In genomic region chr19:17975032-17975431, GRCh38 we compare ENCODE assay signal across 22 cellular contexts. TPM values are rescaled to one million over a fixed set of nuclear protein-coding genes. Genes with fewer than 3 reads are reported as not detected.
DNase-seq lines count a peak whose midpoint lies in the region; ATAC-seq and TF ChIP-seq lines count a peak whose summit lies in the region.
"Had no signal": no experiment of that assay in that cellular context is flagged by ENCODE, and none has a peak within 500 bp of the region (broad histone marks: within the 10 kb centered on the region; RNA-seq: fewer than 3 reads in every experiment).

No MANE protein-coding gene starts in this region.

- CTCF ChIA-PET in GM10248 (lab: Yijun Ruan, JAX): interaction anchor here (1.0 to 2.5 kb wide), 3 partner anchors 10 to 36 kb away, joined by 3 to 7 read pairs (median 4); no protein-coding TSS in a partner anchor

- H3K27me3 Mint-ChIP-seq in activated naive CD8-positive, alpha-beta T cell treated with anti-CD3 and anti-CD28 coated beads, Interleukin-2, amount 50 U/mL, for 24 hours: peaks cover 9% of the 10 kb centered on the region
- H3K27me3 Mint-ChIP-seq in activated naive CD8-positive, alpha-beta T cell treated with anti-CD3 and anti-CD28 coated beads for 36 hours: peaks cover 14% of the 10 kb centered on the region
- H3K27me3 Mint-ChIP-seq in endothelial cell (ENCODE audit: unreplicated experiment): peaks cover 4% of the 10 kb centered on the region
- H3K27me3 Mint-ChIP-seq: B cell had no signal

- no peak overlapping the region for H2AFZ ChIP-seq in osteoblast (ENCODE audit: low read length)
- H2AFZ ChIP-seq: GM23248 had no signal

- TF ChIP-seq CTCF in endothelial cell (IDR thresholded peaks at IDR 0.05; ENCODE audit: unreplicated experiment): no peak
- TF ChIP-seq CTCF in osteoblast (IDR thresholded peaks at IDR 0.05; ENCODE audit: extremely low read depth, low read depth, low read length): no peak
- no peak for TF ChIP-seq CTCF in GM10248 (IDR thresholded peaks at IDR 0.05; ENCODE audit: control extremely low read depth, extremely low read depth, low read depth, missing control alignments)

- H3K27me3 ChIP-seq in osteoblast (ENCODE audit: insufficient read depth, low read length): peaks cover 6% of the 10 kb centered on the region
- H3K27me3 ChIP-seq: BLaER1 had no signal

- H4K20me1 ChIP-seq in osteoblast (ENCODE audit: insufficient read depth, low read length): no peaks in the 10 kb centered on the region
- H4K20me1 ChIP-seq: BLaER1 had no signal

- POLR2A ChIA-PET in GM10248 (lab: Yijun Ruan, JAX): interaction anchor here (0.5 kb wide), 1 partner anchor 84 kb away, joined by 5 read pairs; no protein-coding TSS in a partner anchor

- peak overlapping the region; percentile 23 for H3K27ac Mint-ChIP-seq in activated naive CD8-positive, alpha-beta T cell treated with anti-CD3 and anti-CD28 coated beads, Interleukin-2, amount 50 U/mL, for 24 hours
- H3K27ac Mint-ChIP-seq in activated naive CD8-positive, alpha-beta T cell treated with anti-CD3 and anti-CD28 coated beads for 36 hours: no peak overlapping the region
- peak overlapping the region; percentile 20 for H3K27ac Mint-ChIP-seq in endothelial cell (ENCODE audit: unreplicated experiment)
- H3K27ac Mint-ChIP-seq: B cell; CD4-positive, CD25-positive, alpha-beta regulatory T cell; CD8-positive, alpha-beta T cell; HFFc6 had no signal

- H3K27ac ChIP-seq in osteoblast (ENCODE audit: low read depth, low read length): no peak overlapping the region
- H3K27ac ChIP-seq: 22Rv1, BLaER1, C4-2B, GM23248 had no signal

- DNase-seq in activated naive CD8-positive, alpha-beta T cell treated with anti-CD3 and anti-CD28 coated beads, Interleukin-2, amount 50 U/mL, for 24 hours: no peak
- DNase-seq in activated naive CD8-positive, alpha-beta T cell treated with anti-CD3 and anti-CD28 coated beads for 36 hours: no peak
- no peak for DNase-seq in endothelial cell (ENCODE audit: low spot score)
- peak; percentile 38 for DNase-seq in osteoblast (ENCODE audit: insufficient read length, low spot score, missing footprints)
- DNase-seq in GM10248 (ENCODE audit: extremely low spot score): no peak
- no peak for DNase-seq in DMS153 treated with DMSO at 0.1 percent for 48 hours (lab: John Stamatoyannopoulos, UW; ENCODE audit: unreplicated experiment)
- DNase-seq: Caco-2; CD4-positive, CD25-positive, alpha-beta regulatory T cell; CD8-positive, alpha-beta T cell; DMS 273 treated with DMSO at 0.1 percent for 48 hours; DMS53; DMS79 treated with DMSO at 0.1 percent for 48 hours; GF-D8; GM23248; H9; HFFc6 had no signal

- no peaks in the 10 kb centered on the region for H3K79me2 ChIP-seq in osteoblast (ENCODE audit: insufficient read depth, low read length)

- no peaks in the 10 kb centered on the region for H3K9me3 Mint-ChIP-seq in activated naive CD8-positive, alpha-beta T cell treated with anti-CD3 and anti-CD28 coated beads, Interleukin-2, amount 50 U/mL, for 24 hours
- no peaks in the 10 kb centered on the region for H3K9me3 Mint-ChIP-seq in activated naive CD8-positive, alpha-beta T cell treated with anti-CD3 and anti-CD28 coated beads for 36 hours
- H3K9me3 Mint-ChIP-seq in endothelial cell (ENCODE audit: unreplicated experiment): no peaks in the 10 kb centered on the region
- H3K9me3 Mint-ChIP-seq: CD8-positive, alpha-beta T cell; H9; HFFc6 had no signal

- H3K4me2 ChIP-seq in osteoblast (ENCODE audit: insufficient read depth, low read length): no peak overlapping the region
- H3K4me2 ChIP-seq: BLaER1 had no signal

- no peaks in the 10 kb centered on the region for H3K36me3 Mint-ChIP-seq in activated naive CD8-positive, alpha-beta T cell treated with anti-CD3 and anti-CD28 coated beads, Interleukin-2, amount 50 U/mL, for 24 hours (ENCODE audit: low read depth)
- no peaks in the 10 kb centered on the region for H3K36me3 Mint-ChIP-seq in activated naive CD8-positive, alpha-beta T cell treated with anti-CD3 and anti-CD28 coated beads for 36 hours
- H3K36me3 Mint-ChIP-seq in endothelial cell (ENCODE audit: low read depth, unreplicated experiment): peaks cover 10% of the 10 kb centered on the region
- H3K36me3 Mint-ChIP-seq: CD4-positive, CD25-positive, alpha-beta regulatory T cell; CD8-positive, alpha-beta T cell had no signal

- no peaks in the 10 kb centered on the region for H3K4me1 ChIP-seq in osteoblast (ENCODE audit: insufficient read depth, low read length)
- H3K4me1 ChIP-seq: Caco-2 had no signal

- ATAC-seq in activated naive CD8-positive, alpha-beta T cell treated with anti-CD3 and anti-CD28 coated beads, Interleukin-2, amount 50 U/mL, for 24 hours: no peak
- ATAC-seq in HG02763 (IDR thresholded peaks at IDR 0.05; ENCODE audit: unreplicated experiment): no peak
- ATAC-seq: CD8-positive, alpha-beta T cell; HCT116 had no signal

- no peak overlapping the region for H3K4me3 ChIP-seq in osteoblast (ENCODE audit: insufficient read depth, low read length)
- H3K4me3 ChIP-seq: BLaER1, GM23248 had no signal

- no peak overlapping the region for H3K4me3 Mint-ChIP-seq in activated naive CD8-positive, alpha-beta T cell treated with anti-CD3 and anti-CD28 coated beads, Interleukin-2, amount 50 U/mL, for 24 hours
- no peak overlapping the region for H3K4me3 Mint-ChIP-seq in activated naive CD8-positive, alpha-beta T cell treated with anti-CD3 and anti-CD28 coated beads for 36 hours
- peak overlapping the region; percentile 65 for H3K4me3 Mint-ChIP-seq in endothelial cell (ENCODE audit: unreplicated experiment)
- H3K4me3 Mint-ChIP-seq: B cell; CD4-positive, CD25-positive, alpha-beta regulatory T cell; CD8-positive, alpha-beta T cell; H9; HFFc6 had no signal

- H3K9me3 ChIP-seq in osteoblast (ENCODE audit: low read depth, low read length): no peaks in the 10 kb centered on the region
- H3K9me3 ChIP-seq: BLaER1, Caco-2 had no signal

- H3K4me1 Mint-ChIP-seq in activated naive CD8-positive, alpha-beta T cell treated with anti-CD3 and anti-CD28 coated beads, Interleukin-2, amount 50 U/mL, for 24 hours: peaks cover 3% of the 10 kb centered on the region
- H3K4me1 Mint-ChIP-seq in activated naive CD8-positive, alpha-beta T cell treated with anti-CD3 and anti-CD28 coated beads for 36 hours: no peaks in the 10 kb centered on the region
- no peaks in the 10 kb centered on the region for H3K4me1 Mint-ChIP-seq in endothelial cell (ENCODE audit: unreplicated experiment)
- H3K4me1 Mint-ChIP-seq: H9 had no signal

- no peaks in the 10 kb centered on the region for H3K36me3 ChIP-seq in osteoblast (ENCODE audit: insufficient read depth, low read length)
- H3K36me3 ChIP-seq: BLaER1 had no signal

RNA-seq across cellular contexts. Expression of gene KCNN1, which starts 8.1 kb away (rescaled TPM):
- under 1 TPM in 1 of 2 experiments, not detected in 1; 0.34 TPM for total RNA-seq in activated naive CD8-positive, alpha-beta T cell treated with anti-CD3 and anti-CD28 coated beads for 36 hours
- 19.3 TPM for total RNA-seq in endothelial cell (ENCODE audit: unreplicated experiment)
- under 0.01 TPM in 1 of 2 replicates, not detected in the other for total RNA-seq in osteoblast
- total RNA-seq: B cell; Caco-2; CD4-positive, CD25-positive, alpha-beta regulatory T cell; CD8-positive, alpha-beta T cell; GM23248; HFFc6 had no signal

RNA-seq across cellular contexts. Expression of gene ARRDC2, which starts 32.9 kb away (rescaled TPM):
- 10 to 100 TPM; 20.1 to 20.6 TPM for total RNA-seq in activated naive CD8-positive, alpha-beta T cell treated with anti-CD3 and anti-CD28 coated beads for 36 hours
- 2.8 TPM for total RNA-seq in endothelial cell (ENCODE audit: unreplicated experiment)
- total RNA-seq in osteoblast: 15.9 and 22.4 TPM in 2 replicates

RNA-seq across cellular contexts. Expression of gene CCDC124, which starts 42.2 kb away (rescaled TPM):
- 100 to 1,000 TPM; 159 to 160 TPM for total RNA-seq in activated naive CD8-positive, alpha-beta T cell treated with anti-CD3 and anti-CD28 coated beads for 36 hours
- total RNA-seq in endothelial cell (ENCODE audit: unreplicated experiment) (68.2 TPM), osteoblast (15.9 and 21.5 TPM in 2 replicates)

Comparison
In these comparisons a context has a peak if more than half of its experiments do, and no peak if none do; other contexts are left out.
1. RNA of gene KCNN1, which starts 8.1 kb away (total RNA-seq): 19.3 TPM in endothelial cell (single experiment); 0.34 TPM in activated naive CD8-positive, alpha-beta T cell treated with anti-CD3 and anti-CD28 coated beads for 36 hours and under 0.01 TPM in osteoblast; every median in the first group is over 10 times any median in the second.